In the genomic region with DNA sequence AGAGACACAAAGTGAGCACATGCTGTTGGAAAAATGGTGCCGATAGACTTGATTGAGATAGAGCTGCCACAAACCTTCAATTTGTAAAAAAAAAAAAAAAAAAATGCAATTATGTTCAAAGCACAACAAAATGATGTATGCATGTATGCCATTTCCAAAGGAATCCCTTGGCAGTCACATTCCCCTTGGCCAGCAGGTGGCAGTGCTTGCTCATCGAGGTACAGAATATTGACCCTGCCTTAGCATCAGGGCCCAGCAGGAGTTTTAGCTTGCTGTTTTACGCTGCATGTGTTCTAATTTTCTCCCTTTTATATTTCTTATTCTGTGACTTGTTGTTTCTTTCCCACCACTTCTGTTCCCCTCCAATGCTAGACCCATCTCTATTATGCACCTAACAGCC, we compare ENCODE assay signal across 8 cellular contexts. TPM values are rescaled to one million over a fixed set of nuclear protein-coding genes. Genes with fewer than 3 reads are reported as not detected.
A peak's percentile ranks its signal among the peaks of the same experiment; 100 is the strongest.
DNase-seq lines count a peak whose midpoint lies in the region; ATAC-seq and TF ChIP-seq lines count a peak whose summit lies in the region.

No MANE protein-coding gene starts in this region.

- H3K9me3 ChIP-seq in DND-41 (ENCODE audit: insufficient read depth, low read length, severe bottlenecking) = no peaks in the 10 kb centered on the region

- no peaks in the 10 kb centered on the region for H3K27me3 ChIP-seq in DND-41 (ENCODE audit: insufficient read depth, low read length, poor library complexity)

- H3K79me2 ChIP-seq in DND-41 (ENCODE audit: insufficient read depth, low read length) = no peaks in the 10 kb centered on the region

- TF ChIP-seq CTCF in DND-41 (IDR thresholded peaks at IDR 0.05; ENCODE audit: borderline replicate concordance, extremely low read depth, low read length, poor library complexity, severe bottlenecking) (peak; percentile 84), LNCaP clone FGC (IDR thresholded peaks at IDR 0.05; ENCODE audit: control insufficient read depth, extremely low read depth, insufficient read depth) (peak; percentile 79)

- H3K9ac ChIP-seq in DND-41 (ENCODE audit: low read depth, low read length) = peak overlapping the region; percentile 40

- no peaks in the 10 kb centered on the region for H4K20me1 ChIP-seq in DND-41 (ENCODE audit: insufficient read depth, low read length)

- H3K4me3 ChIP-seq in DND-41 (ENCODE audit: low read depth in 1 of 2, low read length in 2 of 2) (no peak overlapping the region), LNCaP clone FGC (ENCODE audit: low read depth, low read length) (no peak overlapping the region)

- peak overlapping the region; percentile 87 for H3K27ac ChIP-seq in DND-41 (ENCODE audit: low read length)

- peak; percentile 95 for ATAC-seq in DND-41 (ENCODE audit: insufficient read depth, low read depth)
- ATAC-seq in GM21786 (IDR thresholded peaks at IDR 0.05; ENCODE audit: unreplicated experiment) = peak; percentile 45

- no peaks in the 10 kb centered on the region for H3K36me3 ChIP-seq in DND-41 (ENCODE audit: insufficient read depth, low read length)

- no peak overlapping the region for H3K4me2 ChIP-seq in DND-41 (ENCODE audit: insufficient read depth, low read length)

- peaks cover 15% of the 10 kb centered on the region for H3K4me1 ChIP-seq in DND-41 (ENCODE audit: insufficient read depth, low read length)

- in situ Hi-C loops in SK-MEL-5 (cut with HindIII; ENCODE audit: low pct_unique_long_range_greater_than_20kb, low sequenced_read_pairs) = no loop called here

- peak overlapping the region; percentile 83 for H2AFZ ChIP-seq in DND-41 (ENCODE audit: low read depth, low read length)

- peak; percentile 84 for DNase-seq in DND-41
- peak; percentile 23 for DNase-seq in LNCaP clone FGC (ENCODE audit: low read depth)
- DNase-seq in SK-MEL-5 (ENCODE audit: low read depth, low spot score) = peak; percentile 74
- DNase-seq in activated naive CD4-positive, alpha-beta T cell treated with Interleukin-2 at 50 U/mL for 16 hours = peak; percentile 75
- peak; percentile 47 for DNase-seq in globus pallidus (ENCODE audit: low spot score)
- peak; percentile 68 for DNase-seq in pons (ENCODE audit: low spot score)
- peak; percentile 79 for DNase-seq in ureter (ENCODE audit: low spot score)

RNA-seq across cellular contexts. Expression of gene CYBB, which starts 34.5 kb away (rescaled TPM):
- total RNA-seq in SK-MEL-5 (2014; rRNA removed; shearing (Covaris generic)) = 0.11 TPM in 2 replicates
- polyA plus RNA-seq in SK-MEL-5 (2015; cell fraction: cytosol; rRNA removed) = 0.02 and 0.11 TPM in 2 replicates
- 0.20 TPM in 1 of 2 replicates, not detected in the other for polyA plus RNA-seq in SK-MEL-5 (2015; cell fraction: nucleus; rRNA removed)
- total RNA-seq in ureter = 13.7 TPM

RNA-seq across cellular contexts. Expression of gene XK, which starts 59.8 kb away (rescaled TPM):
- 0.08 and 0.26 TPM in 2 replicates for total RNA-seq in SK-MEL-5 (2014; rRNA removed; shearing (Covaris generic))
- polyA plus RNA-seq in SK-MEL-5 (2015; cell fraction: cytosol; rRNA removed) = 0.22 and 0.27 TPM in 2 replicates
- polyA plus RNA-seq in SK-MEL-5 (2015; cell fraction: nucleus; rRNA removed) = 0.09 and 0.23 TPM in 2 replicates
- total RNA-seq in ureter = 4.9 TPM

Comparison
In these comparisons a context has a peak if more than half of its experiments do, and no peak if none do; other contexts are left out.
1. DNase-seq: peak in every context shown above with its lines; median percentile 84 in DND-41; 79 in ureter; 75 in activated naive CD4-positive, alpha-beta T cell treated with Interleukin-2 at 50 U/mL for 16 hours; 74 in SK-MEL-5; 68 in pons; 47 in globus pallidus; 23 in LNCaP clone FGC.
2. RNA of gene CYBB, which starts 34.5 kb away (total RNA-seq): 13.7 TPM in ureter (single experiment); 0.11 TPM in SK-MEL-5; every median in the first group is over 10 times any median in the second.